In genomic region chr7:139095194-139095659, GRCh38 we compare ENCODE assay signal across 7 cellular contexts. TPM values are rescaled to one million over a fixed set of nuclear protein-coding genes. Genes with fewer than 3 reads are reported as not detected.
DNase-seq lines count a peak whose midpoint lies in the region; ATAC-seq, FAIRE-seq and TF ChIP-seq lines count a peak whose summit lies in the region.

No MANE protein-coding gene starts in this region.

- SMC1A ChIA-PET in GM12878 (lab: Charles Lee; ENCODE audit: uncharacterized antibody, unreplicated experiment) = interaction anchor here (0.6 to 2.8 kb wide), 14 partner anchors 9 to 278 kb away, joined by 3 to 33 read pairs (median 5); no protein-coding TSS in a partner anchor

- H2AFZ ChIP-seq in GM12878 (ENCODE audit: control insufficient read depth, low read depth, low read length) = peak overlapping the region; percentile 71

- TF ChIP-seq CTCF in GM12878 (IDR thresholded peaks at IDR 0.05 in 2 of 3, conservative IDR thresholded peaks at IDR 0.05 in 1 of 3; ENCODE audit: control insufficient read depth in 2 of 3, extremely low read depth in 1 of 3, insufficient read depth in 1 of 3, low read depth in 3 of 3, low read length in 3 of 3) (0 out of 6 replicates have a peak, but pooled peaks of 2 of the 3 experiments have one; percentile 2 to 5), BE2C (IDR thresholded peaks at IDR 0.05; ENCODE audit: low read depth, low read length) (no peak)

- no peaks in the 10 kb centered on the region for H4K20me1 ChIP-seq in GM12878 (ENCODE audit: control insufficient read depth, insufficient read depth)

- peak; percentile 74 for TF ChIP-seq POLR2A in GM12878 (IDR thresholded peaks at IDR 0.05; ENCODE audit: low read depth, low read length)

- RAD21 ChIA-PET in GM12878 (lab: Charles Lee; ENCODE audit: unreplicated experiment) = interaction anchor here (0.8 to 2.4 kb wide), 11 partner anchors 9 to 209 kb away, joined by 3 to 55 read pairs (median 5); partner anchors contain the start of gene UBN2

- H3K4me3 ChIP-seq in GM12878 (peak overlapping the region; percentile 65), BE2C (ENCODE audit: low read depth, low read length) (no peak overlapping the region)

- H3K4me1 ChIP-seq in GM12878 (ENCODE audit: control insufficient read depth, insufficient read depth, low read length) = peaks cover 20% of the 10 kb centered on the region
- no peaks in the 10 kb centered on the region for H3K4me1 ChIP-seq in BE2C

- peak overlapping the region; percentile 88 for H3K4me3 Mint-ChIP-seq in T-helper 2 cell treated with Interferon-gamma antibody and Interleukin-4, amounts not matched to agents 5 μg/mL and 100 μg/mL, for 36 hours

- CTCF ChIA-PET in GM12878 (lab: Yijun Ruan, JAX) = interaction anchor here (0.7 to 2.7 kb wide), 13 partner anchors 9 to 209 kb away, joined by 3 to 34 read pairs (median 4); no protein-coding TSS in a partner anchor

- H3K36me3 Mint-ChIP-seq in T-helper 2 cell treated with Interferon-gamma antibody and Interleukin-4, amounts not matched to agents 5 μg/mL and 100 μg/mL, for 36 hours (ENCODE audit: low read depth) = peaks cover 86% of the 10 kb centered on the region

- peak overlapping the region; percentile 83 for H3K4me2 ChIP-seq in GM12878 (ENCODE audit: control insufficient read depth, insufficient read depth)

- H3K27me3 ChIP-seq in GM12878 (replicated peaks in 1 of 2; ENCODE audit: control insufficient read depth in 2 of 2, insufficient read depth in 2 of 2, low read length in 1 of 2) (no peaks in the 10 kb centered on the region), BE2C (no peaks in the 10 kb centered on the region)

- BruUV-seq in GM12878 (replicated peaks; lab: Mats Ljungman, UMichigan) = no TSS peak

- no peaks in the 10 kb centered on the region for H3K27me3 Mint-ChIP-seq in T-helper 2 cell treated with Interferon-gamma antibody and Interleukin-4, amounts not matched to agents 5 μg/mL and 100 μg/mL, for 36 hours (ENCODE audit: low read depth)

- peaks cover 80% of the 10 kb centered on the region for H3K4me1 Mint-ChIP-seq in T-helper 2 cell treated with Interferon-gamma antibody and Interleukin-4, amounts not matched to agents 5 μg/mL and 100 μg/mL, for 36 hours (ENCODE audit: low read depth)

- no peak for TF ChIP-seq RAD21 in GM12878 (IDR thresholded peaks at IDR 0.05; ENCODE audit: insufficient read depth, low read depth, low read length)

- peak overlapping the region; percentile 59 for H3K9ac ChIP-seq in GM12878 (ENCODE audit: control insufficient read depth, insufficient read depth, low read length)

- in situ Hi-C loops in GM12878 (cut with MboI) = no loop called here

- no peaks in the 10 kb centered on the region for H3K9me3 Mint-ChIP-seq in T-helper 2 cell treated with Interferon-gamma antibody and Interleukin-4, amounts not matched to agents 5 μg/mL and 100 μg/mL, for 36 hours

- intact Hi-C loops in GM12878 (cut with micrococcal nuclease; ENCODE audit: unreplicated experiment) = no loop called here

- peak; percentile 84 for DNase-seq in T-helper 2 cell treated with Interferon-gamma antibody and Interleukin-4, amounts not matched to agents 5 μg/mL and 100 μg/mL, for 36 hours (ENCODE audit: low spot score)
- DNase-seq in GM12878 (ENCODE audit: low read depth, low spot score) = peak; percentile 88
- DNase-seq in stimulated activated CD4-positive, alpha-beta T cell treated with anti-CD3 and anti-CD28 coated beads, Interleukin-15, amount 100 ng/mL, for 1 hour (ENCODE audit: low read depth in 1 of 2, low spot score in 1 of 2) = peak; percentile 29 to 54
- DNase-seq in BE2C = no peak
- DNase-seq in HK-2 (ENCODE audit: unreplicated experiment) = no peak

- H3K36me3 ChIP-seq in GM12878 (ENCODE audit: control insufficient read depth in 2 of 2, insufficient read depth in 2 of 2, low read length in 1 of 2) (peaks cover 6 to 14% of the 10 kb centered on the region in 2 experiments), BE2C (no peaks in the 10 kb centered on the region; the same call in 1 of the 2 replicates)

- H3K79me2 ChIP-seq in GM12878 (ENCODE audit: control insufficient read depth, insufficient read depth, low read length) = peaks cover 71% of the 10 kb centered on the region

- peak; percentile 84 for FAIRE-seq in GM12878 (lab: Jason Lieb, UNC)

- under 1% methylated on average over 13 of the region's 13 CpGs for WGBS in GM12878 (ENCODE audit: insufficient coverage, insufficient replicate concordance, low lambda C conversion rate, missing lambda C conversion rate)

- no peaks in the 10 kb centered on the region; the same call in 2 of the 3 replicates for H3K9me3 ChIP-seq in GM12878 (replicated peaks; ENCODE audit: control insufficient read depth, insufficient read depth, low read length)
- H3K9me3 ChIP-seq in BE2C = no peaks in the 10 kb centered on the region; the same call in 1 of the 2 replicates

- POLR2A ChIA-PET in GM12878 (lab: Charles Lee) = interaction anchor here (0.9 to 2.8 kb wide), 13 partner anchors 9 to 77 kb away, joined by 3 to 28 read pairs (median 7); no protein-coding TSS in a partner anchor

- peak overlapping the region; percentile 70 for H3K27ac ChIP-seq in GM12878 (ENCODE audit: control insufficient read depth, insufficient read depth)

- H3K27ac Mint-ChIP-seq in T-helper 2 cell treated with Interferon-gamma antibody and Interleukin-4, amounts not matched to agents 5 μg/mL and 100 μg/mL, for 36 hours = peak overlapping the region; percentile 96

- TF ChIP-seq EP300 in GM12878 (IDR thresholded peaks at IDR 0.05; ENCODE audit: borderline replicate concordance in 1 of 2, control insufficient read depth in 1 of 2, low read depth in 2 of 2, low read length in 2 of 2) = peak in 1 of 2 experiments; percentile 38; a peak in 1 of 4 replicates

- ATAC-seq in GM19395 (IDR thresholded peaks at IDR 0.05; ENCODE audit: unreplicated experiment) (peak; percentile 100), HG03280 (IDR thresholded peaks at IDR 0.05; ENCODE audit: unreplicated experiment) (peak; percentile 99), GM12878 (peak; percentile 99)

TF ChIP-seq in GM12878, 131 proteins besides CTCF, POLR2A, EP300 and RAD21 (continues in another document):
- TF ChIP-seq CHD2 (IDR thresholded peaks at IDR 0.05; ENCODE audit: borderline replicate concordance, low read depth, low read length) (peak; percentile 46; the same call in 1 of the 2 replicates), IKZF1 (conservative IDR thresholded peaks at IDR 0.05) (peak; percentile 23; the same call in 1 of the 2 replicates), RFX5 (IDR thresholded peaks at IDR 0.05; ENCODE audit: low read depth, low read length) (no peak), SPI1 (IDR thresholded peaks at IDR 0.05; ENCODE audit: borderline replicate concordance, insufficient read depth, low read depth, low read length) (no peak), RCOR1 (conservative IDR thresholded peaks at IDR 0.05; ENCODE audit: low read depth, low read length) (0 out of 2 replicates have a peak, but pooled peaks have one; percentile 57), MTA2 (IDR thresholded peaks at IDR 0.05; ENCODE audit: low read depth) (0 out of 2 replicates have a peak, but pooled peaks have one; percentile 32), YBX1 (IDR thresholded peaks at IDR 0.05) (no peak), SMC3 (IDR thresholded peaks at IDR 0.05; ENCODE audit: borderline replicate concordance, low read length) (peak; percentile 17; the same call in 1 of the 2 replicates), ZBED1 (IDR thresholded peaks at IDR 0.05; ENCODE audit: borderline replicate concordance) (no peak), NBN (IDR thresholded peaks at IDR 0.05) (0 out of 2 replicates have a peak, but pooled peaks have one; percentile 34), CREM (IDR thresholded peaks at IDR 0.05; ENCODE audit: low read depth) (peak; percentile 41; the same call in 1 of the 2 replicates), CBFB (IDR thresholded peaks at IDR 0.05; ENCODE audit: low read depth) (peak; percentile 85; the same call in 1 of the 2 replicates)

RNA-seq across cellular contexts. Expression of gene ZC3HAV1, which starts 14.3 kb away (rescaled TPM):
- 42.6 and 46.8 TPM in 2 replicates for total RNA-seq in GM12878 (2013; cell fraction: nucleolus; rRNA removed)
- total RNA-seq in GM12878 (2014; rRNA removed) = 43.1 and 45.4 TPM in 2 replicates
- total RNA-seq in GM12878 (2014; rRNA removed; fragmentation: Illumina TruSeq; extraction: Trizol) = 46.3 and 47.5 TPM in 2 replicates
- 49.4 and 55.3 TPM in 2 replicates for total RNA-seq in GM12878 (2021)
- polyA plus RNA-seq in GM12878 (2011; ENCODE audit: low read depth) = 17.9 TPM
- polyA plus RNA-seq in GM12878 (2011; rRNA removed) = 24.1 and 29.8 TPM in 2 replicates
- polyA plus RNA-seq in GM12878 (2011; cell fraction: cytosol; rRNA removed) = 21.6 and 24.2 TPM in 2 replicates
- 17.6 and 24.1 TPM in 2 replicates for polyA plus RNA-seq in GM12878 (2011; cell fraction: nucleus; rRNA removed)
- 20.0 and 21.3 TPM in 2 replicates for polyA plus RNA-seq in GM12878 (2012)
- 48.5 and 58.2 TPM in 2 replicates for polyA plus RNA-seq in GM12878 (2014; fragmentation: Illumina TruSeq; extraction: Trizol)
- polyA plus RNA-seq in GM12878 (2014; fragmentation: Nextera tagmentation; extraction: Ambion mirVana) = 10 to 100 TPM; 18.5 to 19.7 TPM
- polyA plus RNA-seq in GM12878 (2014; rRNA removed) = 32.4 and 35.2 TPM in 2 replicates
- 10 to 100 TPM; 46.4 to 51.4 TPM for polyA plus RNA-seq in GM12878 (2016; fragmentation: Nextera tagmentation; extraction: Ambion mirVana)
- 35.4 and 46.3 TPM in 2 replicates for polyA minus RNA-seq in GM12878 (2011; rRNA and poly(A)+ RNA removed)
- 17.9 and 26.4 TPM in 2 replicates for polyA minus RNA-seq in GM12878 (2011; cell fraction: cytosol; rRNA and poly(A)+ RNA removed)
- polyA minus RNA-seq in GM12878 (2011; cell fraction: nucleus; rRNA and poly(A)+ RNA removed) = 20.9 and 39.8 TPM in 2 replicates
- polyA plus RNA-seq in BE2C (2012; ENCODE audit: insufficient read depth, insufficient read length, low read depth) = 7.0 TPM

RNA-seq across cellular contexts. Expression of gene ZC3HAV1L, which starts 59.4 kb away (rescaled TPM):
- total RNA-seq in GM12878 (2013; cell fraction: nucleolus; rRNA removed) = 74.5 and 88.6 TPM in 2 replicates
- total RNA-seq in GM12878 (2014; rRNA removed) (4.7 and 4.8 TPM in 2 replicates), GM12878 (2014; rRNA removed; fragmentation: Illumina TruSeq; extraction: Trizol) (4.5 and 6.6 TPM in 2 replicates), GM12878 (2021) (10.5 and 10.6 TPM in 2 replicates)
- 3.5 TPM for polyA plus RNA-seq in GM12878 (2011; ENCODE audit: low read depth)
- polyA plus RNA-seq in GM12878 (2011; rRNA removed) (16.3 and 19.9 TPM in 2 replicates), GM12878 (2014; fragmentation: Illumina TruSeq; extraction: Trizol) (5.1 and 5.4 TPM in 2 replicates), GM12878 (2014; fragmentation: Nextera tagmentation; extraction: Ambion mirVana) (under 1 TPM; 0.09 to 0.18 TPM), GM12878 (2014; rRNA removed) (10.8 and 11.5 TPM in 2 replicates), GM12878 (2016; fragmentation: Nextera tagmentation; extraction: Ambion mirVana) (1 to 10 TPM; 4.6 to 5.2 TPM)
- polyA plus RNA-seq in GM12878 (2011; cell fraction: cytosol; rRNA removed) = 19.2 and 20.8 TPM in 2 replicates
- polyA plus RNA-seq in GM12878 (2011; cell fraction: nucleus; rRNA removed) = 10.6 and 10.9 TPM in 2 replicates
- polyA plus RNA-seq in GM12878 (2012) = 3.4 and 6.4 TPM in 2 replicates
- polyA minus RNA-seq in GM12878 (2011; rRNA and poly(A)+ RNA removed) = 8.2 and 11.6 TPM in 2 replicates
- polyA minus RNA-seq in GM12878 (2011; cell fraction: cytosol; rRNA and poly(A)+ RNA removed) = 11.1 and 11.6 TPM in 2 replicates
- 4.8 and 5.5 TPM in 2 replicates for polyA minus RNA-seq in GM12878 (2011; cell fraction: nucleus; rRNA and poly(A)+ RNA removed)
- 7.7 TPM for polyA plus RNA-seq in BE2C (2012; ENCODE audit: insufficient read depth, insufficient read length, low read depth)

Comparison
In these comparisons a context has a peak if more than half of its experiments do, and no peak if none do; other contexts are left out.
1. DNase-seq: peak in T-helper 2 cell treated with Interferon-gamma antibody and Interleukin-4, amounts not matched to agents 5 μg/mL and 100 μg/mL, for 36 hours (single experiment), GM12878 (single experiment) and stimulated activated CD4-positive, alpha-beta T cell treated with anti-CD3 and anti-CD28 coated beads, Interleukin-15, amount 100 ng/mL, for 1 hour (2 of 2); none in BE2C (single experiment) and HK-2 (single experiment).
2. Peak in every context shown above with its lines, with median percentiles within 50 percentile points of each other: ATAC-seq.